14 cellular contexts compared by ENCODE assay signal in genomic region chr22:48866906-48867597, GRCh38.
"Had no signal": no experiment of that assay in that cellular context is flagged by ENCODE, and none has a peak within 500 bp of the region (broad histone marks: within the 10 kb centered on the region; RNA-seq: fewer than 3 reads in every experiment).

No MANE protein-coding gene starts in this region.

- H3K27ac ChIP-seq: epithelial cell of prostate, gastrocnemius medialis, thyroid gland had no signal

- H3K4me1 ChIP-seq: gastrocnemius medialis, thyroid gland had no signal

- H3K4me3 ChIP-seq: gastrocnemius medialis, thyroid gland had no signal

- ATAC-seq: activated CD8-positive, alpha-beta memory T cell treated with anti-CD3 and anti-CD28 coated beads, Interleukin-2, amount 10 ng/mL, durations not matched to agents 7 days and 5 days; gastrocnemius medialis; stimulated activated effector memory CD8-positive, alpha-beta T cell treated with anti-CD3 and anti-CD28 coated beads, Interleukin-12 subunit alpha, Interleukin-12 subunit beta, amount 100 ng/mL, for 72 hours had no signal

- H3K36me3 ChIP-seq: gastrocnemius medialis, thyroid gland had no signal

- H3K27me3 ChIP-seq: thyroid gland had no signal

- DNase-seq: activated CD4-positive, alpha-beta T cell treated with anti-CD3 and anti-CD28 coated beads for 1 hour; activated CD4-positive, alpha-beta T cell treated with anti-CD3 and anti-CD28 coated beads, Interleukin-2, amount 50 U/mL, for 4 hours; activated CD8-positive, alpha-beta memory T cell treated with anti-CD3 and anti-CD28 coated beads, Interleukin-2, amount 10 ng/mL, durations not matched to agents 7 days and 5 days; activated gamma-delta T cell; activated naive CD8-positive, alpha-beta T cell treated with anti-CD3 and anti-CD28 coated beads for 36 hours; activated T-cell treated with anti-CD3 and anti-CD28 coated beads, Interleukin-2, amount 50 U/mL, for 24 hours; cerebellar nuclear complex; effector memory CD4-positive, alpha-beta T cell; gastrocnemius medialis; nephron progenitor cell; SW 1271; thyroid gland had no signal

- H3K9me3 ChIP-seq: gastrocnemius medialis, thyroid gland had no signal
